Comparison of ENCODE assay signal across 11 cellular contexts in the genomic region with DNA sequence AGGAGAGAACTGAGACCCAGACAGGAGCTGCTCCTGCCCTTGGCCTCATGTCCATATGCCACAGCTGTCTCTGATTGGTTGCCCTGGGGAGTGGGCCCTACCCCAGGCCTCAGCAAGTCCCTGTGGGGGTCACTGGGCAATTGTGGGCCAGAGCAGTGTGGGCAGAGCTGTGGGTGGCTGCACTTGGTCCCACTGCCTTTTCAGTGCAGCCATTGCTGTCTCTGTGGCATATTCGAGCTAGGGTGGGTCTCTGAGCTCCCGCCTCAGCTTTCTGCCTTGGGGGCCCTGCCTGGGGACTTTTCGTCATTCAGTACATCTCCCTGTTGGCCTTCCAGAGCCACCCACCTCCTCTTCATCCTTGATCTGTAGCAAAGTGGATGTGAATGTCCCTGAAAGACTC.
"Had no signal": no experiment of that assay in that cellular context is flagged by ENCODE, and none has a peak within 500 bp of the region (broad histone marks: within the 10 kb centered on the region; RNA-seq: fewer than 3 reads in every experiment).

No MANE protein-coding gene starts in this region.

- H3K4me1 Mint-ChIP-seq: GM23338, H9 had no signal

- H3K4me2 ChIP-seq: GM23338 had no signal

- FAIRE-seq: H1, H54 had no signal

- H3K9ac ChIP-seq: GM23248 had no signal

- H3K27ac ChIP-seq: GM23248 had no signal

- H3K4me1 ChIP-seq: HAP-1 had no signal

- H3K36me3 ChIP-seq: HAP-1 had no signal

- H3K27ac Mint-ChIP-seq: GM23338, H9, HFFc6 had no signal

- H3K9me3 ChIP-seq: HAP-1 had no signal

- H2AFZ ChIP-seq: GM23248, GM23338 had no signal

- DNase-seq: GM23248, GOT3, H7, H9, HCEC 1CT, HFFc6 had no signal

- H3K4me3 ChIP-seq: GM23248, GM23338, HAP-1 had no signal

- H3K4me3 Mint-ChIP-seq: GM23338, H9, HFFc6 had no signal

- ATAC-seq: GM23338, HCT116 had no signal
